ENCODE assay signal across 14 cellular contexts in genomic region chrX:153571159-153571908, GRCh38. TPM values are rescaled to one million over a fixed set of nuclear protein-coding genes. Genes with fewer than 3 reads are reported as not detected.
"Had no signal": no experiment of that assay in that cellular context is flagged by ENCODE, and none has a peak within 500 bp of the region (broad histone marks: within the 10 kb centered on the region; RNA-seq: fewer than 3 reads in every experiment).

No MANE protein-coding gene starts in this region.

- H3K36me3 ChIP-seq: sigmoid colon, suprapubic skin, upper lobe of left lung had no signal

- H3K4me3 ChIP-seq: dorsolateral prefrontal cortex, sigmoid colon, suprapubic skin, upper lobe of left lung had no signal

- H3K9me3 ChIP-seq: sigmoid colon, suprapubic skin, upper lobe of left lung had no signal

- H3K4me3 Mint-ChIP-seq: nephron had no signal

- DNase-seq: activated CD4-positive, alpha-beta T cell treated with anti-CD3 and anti-CD28 coated beads for 1 hour; activated naive CD4-positive, alpha-beta T cell treated with Interleukin-2 at 50 U/mL for 16 hours; left colon; mammary epithelial cell; occipital lobe; sigmoid colon; stimulated activated CD4-positive, alpha-beta T cell treated with anti-CD3 and anti-CD28 coated beads, Interleukin-2, amount 100 ng/mL, for 24 hours; stimulated activated naive CD4-positive, alpha-beta T cell; SW 1271; upper lobe of left lung had no signal

- H3K27ac ChIP-seq: sigmoid colon, suprapubic skin, upper lobe of left lung had no signal

- H3K27me3 ChIP-seq: sigmoid colon, suprapubic skin had no signal

- H3K4me1 ChIP-seq: sigmoid colon, suprapubic skin, upper lobe of left lung had no signal

- H3K27ac Mint-ChIP-seq: nephron had no signal

RNA-seq across cellular contexts. Expression of gene ATP2B3, which starts 53.9 kb away (rescaled TPM):
- total RNA-seq: mammary epithelial cell, pulmonary artery endothelial cell, suprapubic skin had no signal
